Comparison of ENCODE assay signal across 16 cellular contexts in the genomic region with DNA sequence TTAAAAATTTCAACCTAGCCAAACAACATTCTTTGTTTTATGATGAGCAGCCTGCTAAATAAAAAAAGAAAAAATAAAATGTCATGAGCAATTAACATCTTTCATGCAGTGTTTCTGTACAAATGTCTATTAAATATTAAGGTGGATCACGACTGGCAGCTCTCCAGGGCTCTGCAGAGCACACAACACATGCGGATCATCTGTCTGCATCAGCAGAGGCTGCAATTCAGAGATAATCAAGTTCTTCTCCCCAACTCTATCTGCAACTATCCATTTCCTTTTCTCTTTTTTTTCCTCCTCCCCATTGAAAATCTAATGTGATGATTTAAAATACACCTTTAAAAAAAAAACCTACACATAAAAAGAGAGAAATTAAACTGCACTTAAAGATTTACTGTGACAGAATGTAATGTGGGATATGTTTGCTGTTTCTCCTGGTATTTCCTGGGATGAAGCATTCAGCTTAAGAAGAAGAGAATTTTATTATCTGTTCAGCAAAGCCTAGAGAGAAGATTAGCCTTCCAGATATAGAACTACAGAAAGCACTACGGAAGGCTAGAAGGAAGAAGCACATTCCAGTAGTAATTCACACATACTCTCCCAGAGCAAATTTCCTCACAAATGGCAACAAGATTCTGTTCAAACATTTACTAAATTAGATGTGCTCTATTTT.
A peak's percentile ranks its signal among the peaks of the same experiment; 100 is the strongest.
DNase-seq lines count a peak whose midpoint lies in the region; TF ChIP-seq lines count a peak whose summit lies in the region.
"Had no signal": no experiment of that assay in that cellular context is flagged by ENCODE, and none has a peak within 500 bp of the region (broad histone marks: within the 10 kb centered on the region; RNA-seq: fewer than 3 reads in every experiment).

No MANE protein-coding gene starts in this region.

- no peaks in the 10 kb centered on the region for H3K27me3 Mint-ChIP-seq in brain
- H3K27me3 Mint-ChIP-seq in nephron (ENCODE audit: low read depth) = no peaks in the 10 kb centered on the region
- H3K27me3 Mint-ChIP-seq: activated naive CD8-positive, alpha-beta T cell; natural killer cell treated with Interleukin-12 subunit alpha and Interleukin-12 subunit beta and Interleukin-15 and Interleukin-18, amount 100 ng/mL, for 72 hours; progenitor cell of endocrine pancreas had no signal

- H3K9me3 Mint-ChIP-seq in brain = no peaks in the 10 kb centered on the region
- no peaks in the 10 kb centered on the region for H3K9me3 Mint-ChIP-seq in nephron
- H3K9me3 Mint-ChIP-seq: natural killer cell treated with Interleukin-12 subunit alpha and Interleukin-12 subunit beta and Interleukin-15 and Interleukin-18, amount 100 ng/mL, for 72 hours; stimulated activated effector memory CD8-positive, alpha-beta T cell treated with anti-CD3 and anti-CD28 coated beads, Interleukin-12 subunit alpha, Interleukin-12 subunit beta, amount 100 ng/mL, for 72 hours had no signal

- H3K4me1 Mint-ChIP-seq in brain (peaks cover 15% of the 10 kb centered on the region), nephron (peaks cover 27% of the 10 kb centered on the region)
- H3K4me1 Mint-ChIP-seq: stimulated activated effector memory CD8-positive, alpha-beta T cell treated with anti-CD3 and anti-CD28 coated beads, Interleukin-12 subunit alpha, Interleukin-12 subunit beta, amount 100 ng/mL, for 72 hours had no signal

- H3K36me3 Mint-ChIP-seq in brain (no peaks in the 10 kb centered on the region), nephron (ENCODE audit: low read depth) (no peaks in the 10 kb centered on the region)
- H3K36me3 Mint-ChIP-seq: activated naive CD8-positive, alpha-beta T cell; natural killer cell treated with Interleukin-12 subunit alpha and Interleukin-12 subunit beta and Interleukin-15 and Interleukin-18, amount 100 ng/mL, for 72 hours; stimulated activated effector memory CD8-positive, alpha-beta T cell treated with anti-CD3 and anti-CD28 coated beads, Interleukin-12 subunit alpha, Interleukin-12 subunit beta, amount 100 ng/mL, for 72 hours had no signal

- H3K27ac Mint-ChIP-seq in brain (peak overlapping the region in 3 of 5 experiments; percentile 16 to 83 (median 48)), nephron (peak overlapping the region; percentile 82 to 97 (median 83))
- H3K27ac Mint-ChIP-seq: activated naive CD8-positive, alpha-beta T cell; natural killer cell treated with Interleukin-12 subunit alpha and Interleukin-12 subunit beta and Interleukin-15 and Interleukin-18, amount 100 ng/mL, for 72 hours; progenitor cell of endocrine pancreas; stimulated activated effector memory CD8-positive, alpha-beta T cell treated with anti-CD3 and anti-CD28 coated beads, Interleukin-12 subunit alpha, Interleukin-12 subunit beta, amount 100 ng/mL, for 72 hours had no signal

- no peak overlapping the region for H3K4me3 Mint-ChIP-seq in brain
- peak overlapping the region in 1 of 3 experiments; percentile 6 for H3K4me3 Mint-ChIP-seq in nephron
- H3K4me3 Mint-ChIP-seq: activated naive CD8-positive, alpha-beta T cell; natural killer cell treated with Interleukin-12 subunit alpha and Interleukin-12 subunit beta and Interleukin-15 and Interleukin-18, amount 100 ng/mL, for 72 hours; stimulated activated effector memory CD8-positive, alpha-beta T cell treated with anti-CD3 and anti-CD28 coated beads, Interleukin-12 subunit alpha, Interleukin-12 subunit beta, amount 100 ng/mL, for 72 hours had no signal

- H3K4me3 ChIP-seq in LNCaP clone FGC (ENCODE audit: low read depth, low read length) = no peak overlapping the region
- H3K4me3 ChIP-seq: breast epithelium, lung had no signal

- TF ChIP-seq CTCF in LNCaP clone FGC (IDR thresholded peaks at IDR 0.05; ENCODE audit: control insufficient read depth, extremely low read depth, insufficient read depth) (no peak), brain (conservative IDR thresholded peaks at IDR 0.05) (no peak), nephron (IDR thresholded peaks at IDR 0.05; ENCODE audit: unreplicated experiment in 3 of 3) (no peak)

- peak; percentile 24 for DNase-seq in GM03348 (ENCODE audit: low spot score)
- peak; percentile 22 for DNase-seq in LNCaP clone FGC (ENCODE audit: low read depth)
- no peak for DNase-seq in D341Med (ENCODE audit: low spot score)
- no peak for DNase-seq in stimulated activated CD8-positive, alpha-beta memory T cell treated with anti-CD3 and anti-CD28 coated beads, Interleukin-4, amount 100 ng/mL, for 48 hours
- DNase-seq in CD1c-positive myeloid dendritic cell (ENCODE audit: extremely low spot score) = no peak
- DNase-seq: activated CD8-positive, alpha-beta memory T cell treated with anti-CD3 and anti-CD28 coated beads for 24 hours; dermis blood vessel endothelial cell; NCI-H2107 had no signal

Comparison
In these comparisons a context has a peak if more than half of its experiments do, and no peak if none do; other contexts are left out.
1. DNase-seq: peak in GM03348 (single experiment) and LNCaP clone FGC (single experiment); none in D341Med (single experiment), stimulated activated CD8-positive, alpha-beta memory T cell treated with anti-CD3 and anti-CD28 coated beads, Interleukin-4, amount 100 ng/mL, for 48 hours (single experiment) and CD1c-positive myeloid dendritic cell (single experiment).